In genomic region chr6:145815875-145816274, GRCh38 we compare ENCODE assay signal across 8 cellular contexts. TPM values are rescaled to one million over a fixed set of nuclear protein-coding genes. Genes with fewer than 3 reads are reported as not detected.
DNase-seq lines count a peak whose midpoint lies in the region; ATAC-seq and TF ChIP-seq lines count a peak whose summit lies in the region.

No MANE protein-coding gene starts in this region.

- H3F3A ChIP-seq in SK-N-SH (replicated peaks; ENCODE audit: insufficient read depth): peaks cover 13% of the 10 kb centered on the region

- peak in 1 of 2 donors; percentile 11 for TF ChIP-seq POLR2A in gastroesophageal sphincter (IDR thresholded peaks at IDR 0.05)

- peak overlapping the region; percentile 83 to 97; a peak in 3 of 4 replicates for H3K27ac ChIP-seq in SK-N-SH (ENCODE audit: low read depth in 2 of 2, low read length in 1 of 2)
- peak overlapping the region; percentile 88 to 97 (median 94) for H3K27ac ChIP-seq in gastroesophageal sphincter

- H2AFZ ChIP-seq in SK-N-SH (ENCODE audit: low read depth): peak overlapping the region; percentile 97

- ATAC-seq in gastroesophageal sphincter (no peak), GM21825 (IDR thresholded peaks at IDR 0.05; ENCODE audit: unreplicated experiment) (no peak), GM18873 (IDR thresholded peaks at IDR 0.05; ENCODE audit: low FRiP score, unreplicated experiment) (no peak)

- TF ChIP-seq RAD21 in SK-N-SH (IDR thresholded peaks at IDR 0.05; ENCODE audit: low read length): no peak

- TF ChIP-seq CTCF in SK-N-SH (IDR thresholded peaks at IDR 0.05) (no peak), gastroesophageal sphincter (IDR thresholded peaks at IDR 0.05) (no peak)

- H3K79me2 ChIP-seq in SK-N-SH (ENCODE audit: insufficient read depth): peaks cover 45% of the 10 kb centered on the region

- H3K27me3 ChIP-seq in SK-N-SH (ENCODE audit: insufficient read depth): no peaks in the 10 kb centered on the region
- H3K27me3 ChIP-seq in gastroesophageal sphincter: no peaks in the 10 kb centered on the region
- H3K27me3 ChIP-seq in skeletal muscle satellite cell (ENCODE audit: control insufficient read depth, insufficient read depth, low read length): no peaks in the 10 kb centered on the region

- H3K4me3 ChIP-seq in SK-N-SH (ENCODE audit: low read depth in 2 of 2, low read length in 1 of 2) (peak overlapping the region; percentile 82 to 88), gastroesophageal sphincter (peak overlapping the region; percentile 82 to 88), skeletal muscle satellite cell (ENCODE audit: low read length) (peak overlapping the region; percentile 81)

- H3K4me1 ChIP-seq in SK-N-SH (ENCODE audit: control insufficient read depth in 1 of 2, insufficient read depth in 2 of 2, low read depth in 1 of 2, low read length in 1 of 2) (peaks cover 8 to 12% of the 10 kb centered on the region in 2 experiments; a peak in 3 of 4 replicates), gastroesophageal sphincter (peaks cover 0 to 34% (median 0%) of the 10 kb centered on the region in 3 donors), skeletal muscle satellite cell (ENCODE audit: control insufficient read depth, insufficient read depth, low read length) (peaks cover 26% of the 10 kb centered on the region)

- no peak for TF ChIP-seq EP300 in SK-N-SH (IDR thresholded peaks at IDR 0.05; ENCODE audit: borderline replicate concordance in 1 of 2, low read depth in 1 of 2, low read length in 1 of 2)
- no peak for TF ChIP-seq EP300 in gastroesophageal sphincter (IDR thresholded peaks at IDR 0.05)

- POLR2A ChIA-PET in SK-N-SH (lab: Yijun Ruan, JAX): interaction anchor here (4.8 kb wide), 1 partner anchor 81 kb away, joined by 57 read pairs; the partner anchor contains the start of gene EPM2A

- H3K9me3 ChIP-seq in SK-N-SH (no peaks in the 10 kb centered on the region), gastroesophageal sphincter (no peaks in the 10 kb centered on the region), skeletal muscle satellite cell (replicated peaks; ENCODE audit: low read length) (no peaks in the 10 kb centered on the region)

- H3K4me2 ChIP-seq in SK-N-SH (peak overlapping the region; percentile 93), skeletal muscle satellite cell (ENCODE audit: low read length) (peak overlapping the region; percentile 94)

- CTCF ChIA-PET in SK-N-SH (lab: Yijun Ruan, JAX): interaction anchor here (0.8 to 1.5 kb wide), 7 partner anchors 16 to 225 kb away, joined by 3 to 6 read pairs (median 3); no protein-coding TSS in a partner anchor

- DNase-seq in activated CD4-positive, alpha-beta T cell treated with anti-CD3 and anti-CD28 coated beads for 48 hours: peak; percentile 13
- DNase-seq in activated CD4-positive, alpha-beta T cell treated with anti-CD3 and anti-CD28 coated beads for 1 hour: no peak
- peak; percentile 19 for DNase-seq in SK-N-SH
- DNase-seq in stimulated activated CD4-positive, alpha-beta T cell treated with anti-CD3 and anti-CD28 coated beads, Interleukin-2, amount 100 ng/mL, for 24 hours: no peak

- peaks cover 24% of the 10 kb centered on the region for H4K20me1 ChIP-seq in SK-N-SH (ENCODE audit: insufficient read depth)

- H3K36me3 ChIP-seq in SK-N-SH (replicated peaks in 1 of 2; ENCODE audit: control insufficient read depth in 1 of 2, insufficient read depth in 2 of 2, low read length in 1 of 2) (no peaks in the 10 kb centered on the region), gastroesophageal sphincter (no peaks in the 10 kb centered on the region), skeletal muscle satellite cell (ENCODE audit: insufficient read depth, low read length) (no peaks in the 10 kb centered on the region)

- peak overlapping the region; percentile 88 for H3K9ac ChIP-seq in SK-N-SH
- peak overlapping the region; percentile 92 for H3K9ac ChIP-seq in skeletal muscle satellite cell (ENCODE audit: low read depth, low read length)

- H3K9me2 ChIP-seq in SK-N-SH: no peaks in the 10 kb centered on the region

- 64% methylated on average over 2 of the region's 2 CpGs for WGBS in SK-N-SH (ENCODE audit: low lambda C conversion rate)
- 27 to 38% methylated on average over 2 of the region's 2 CpGs for WGBS in gastroesophageal sphincter (ENCODE audit: low coverage in 1 of 2), 2 donors

TF ChIP-seq in SK-N-SH, 30 proteins besides CTCF, POLR2A, EP300 and RAD21:
- TF ChIP-seq NRF1 (IDR thresholded peaks at IDR 0.05; ENCODE audit: low read depth, low read length) (no peak), POLR2AphosphoS5 (IDR thresholded peaks at IDR 0.05; ENCODE audit: low read depth, low read length) (no peak), FOSL2 (IDR thresholded peaks at IDR 0.05; ENCODE audit: borderline replicate concordance, low read depth) (no peak), GABPA (IDR thresholded peaks at IDR 0.05; ENCODE audit: low read depth) (no peak), IRF3 (IDR thresholded peaks at IDR 0.05; ENCODE audit: low read depth, low read length) (no peak), GATA2 (CRISPR knock-in tag; IDR thresholded peaks at IDR 0.05) (no peak), RXRA (IDR thresholded peaks at IDR 0.05; ENCODE audit: borderline replicate concordance, low read depth) (no peak), CHD2 (IDR thresholded peaks at IDR 0.05; ENCODE audit: low read length, partially characterized antibody) (no peak), YY1 (IDR thresholded peaks at IDR 0.05; ENCODE audit: low read depth) (no peak), RFX5 (IDR thresholded peaks at IDR 0.05; ENCODE audit: low read length) (no peak), ELF1 (IDR thresholded peaks at IDR 0.05) (no peak), TCF12 (IDR thresholded peaks at IDR 0.05) (no peak), NFIC (IDR thresholded peaks at IDR 0.05; ENCODE audit: borderline replicate concordance) (no peak), FOXJ3 (CRISPR knock-in tag; IDR thresholded peaks at IDR 0.05) (no peak)
- TF ChIP-seq, protein P1, sequence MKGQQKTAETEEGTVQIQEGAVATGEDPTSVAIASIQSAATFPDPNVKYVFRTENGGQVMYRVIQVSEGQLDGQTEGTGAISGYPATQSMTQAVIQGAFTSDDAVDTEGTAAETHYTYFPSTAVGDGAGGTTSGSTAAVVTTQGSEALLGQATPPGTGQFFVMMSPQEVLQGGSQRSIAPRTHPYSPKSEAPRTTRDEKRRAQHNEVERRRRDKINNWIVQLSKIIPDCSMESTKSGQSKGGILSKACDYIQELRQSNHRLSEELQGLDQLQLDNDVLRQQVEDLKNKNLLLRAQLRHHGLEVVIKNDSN (IDR thresholded peaks at IDR 0.05; ENCODE audit: borderline replicate concordance, low read depth): no peak

RNA-seq across cellular contexts. Expression of gene FBXO30, which starts 1.3 kb away (rescaled TPM):
- 1.7 and 2.4 TPM in 2 replicates for polyA plus RNA-seq in SK-N-SH (2012; rRNA removed)
- 2.8 and 3.1 TPM in 2 replicates for polyA plus RNA-seq in SK-N-SH (2012; cell fraction: cytosol; rRNA removed)
- 1.2 and 3.2 TPM in 2 replicates for polyA plus RNA-seq in SK-N-SH (2012; cell fraction: nucleus; rRNA removed)
- total RNA-seq in gastroesophageal sphincter: 100 to 1,000 TPM in 1 of 4 donors, 10 to 100 TPM in 3; 47.7 to 102 (median 63.1) TPM
- 9.4 and 11.2 TPM in 2 replicates for total RNA-seq in skeletal muscle satellite cell (2012; rRNA removed)

Comparison
In these comparisons a context has a peak if more than half of its experiments do, and no peak if none do; other contexts are left out.
1. DNase-seq: peak in activated CD4-positive, alpha-beta T cell treated with anti-CD3 and anti-CD28 coated beads for 48 hours (single experiment) and SK-N-SH (single experiment); none in activated CD4-positive, alpha-beta T cell treated with anti-CD3 and anti-CD28 coated beads for 1 hour (single experiment) and stimulated activated CD4-positive, alpha-beta T cell treated with anti-CD3 and anti-CD28 coated beads, Interleukin-2, amount 100 ng/mL, for 24 hours (0 of 2).
2. Peak in every context shown above with its lines, with median percentiles within 50 percentile points of each other: H3K4me3 ChIP-seq.